ENCODE assay signal across 18 cellular contexts in the genomic region with DNA sequence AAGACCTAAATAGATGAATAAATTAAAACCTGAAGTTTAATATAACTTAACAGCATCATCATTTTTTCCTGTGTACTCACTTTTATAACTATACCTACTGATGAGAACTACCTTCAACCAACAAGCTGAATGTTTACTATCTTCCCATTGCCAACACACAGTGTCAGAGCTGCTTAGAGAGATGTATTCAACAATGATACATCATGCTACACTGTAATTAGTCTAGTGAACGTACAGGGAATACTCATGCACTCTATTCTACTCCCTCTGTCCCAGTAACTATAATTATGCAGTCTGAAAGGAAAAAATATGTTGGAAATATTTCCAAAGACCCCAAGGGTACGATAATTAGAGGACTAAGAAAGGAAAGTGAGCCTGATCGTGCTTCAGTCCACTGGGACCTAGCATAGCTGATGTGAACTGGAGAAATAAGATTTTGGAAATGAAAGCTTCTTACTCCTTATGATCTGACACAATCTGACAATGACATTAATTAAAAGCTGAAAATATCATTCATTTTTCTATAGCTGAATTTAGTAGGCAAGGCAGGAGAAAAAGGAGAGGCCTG.
"Had no signal": no experiment of that assay in that cellular context is flagged by ENCODE, and none has a peak within 500 bp of the region (broad histone marks: within the 10 kb centered on the region; RNA-seq: fewer than 3 reads in every experiment).

No MANE protein-coding gene starts in this region.

- H3K4me3 Mint-ChIP-seq: immature natural killer cell; naive B cell; neural crest cell; stimulated activated naive B cell treated with anti-CD40 and anti-IgM and Interleukin-4, amounts not matched to agents 10 μg/mL and 1 μg/mL and 100 μg/mL, for 72 hours; stimulated activated naive CD8-positive, alpha-beta T cell treated with anti-CD3 and anti-CD28 coated beads, Interleukin-15, amount 100 ng/mL, for 72 hours had no signal

- H3K27me3 ChIP-seq: dorsolateral prefrontal cortex, gastrocnemius medialis, sigmoid colon had no signal

- DNase-seq: cortex of kidney; dorsolateral prefrontal cortex; effector CD8-positive, alpha-beta T cell; gastrocnemius medialis; immature natural killer cell; mesendoderm; naive B cell; posterior cingulate gyrus; sigmoid colon; stimulated activated CD4-positive, alpha-beta T cell treated with anti-CD3 and anti-CD28 coated beads, Interleukin-2, amount 100 ng/mL, for 24 hours; stimulated activated CD4-positive, alpha-beta T cell treated with anti-CD3 and anti-CD28 coated beads, Interleukin-4, amount 100 ng/mL, for 4 hours; stimulated activated naive B cell treated with anti-CD40 and anti-IgM and Interleukin-4, amounts not matched to agents 10 μg/mL and 1 μg/mL and 100 μg/mL, for 72 hours; stimulated activated naive CD8-positive, alpha-beta T cell treated with anti-CD3 and anti-CD28 coated beads, Interleukin-15, amount 100 ng/mL, for 72 hours; substantia nigra; trophoblast cell had no signal

- H3K4me1 Mint-ChIP-seq: immature natural killer cell; naive B cell; stimulated activated naive B cell treated with anti-CD40 and anti-IgM and Interleukin-4, amounts not matched to agents 10 μg/mL and 1 μg/mL and 100 μg/mL, for 72 hours; stimulated activated naive CD8-positive, alpha-beta T cell treated with anti-CD3 and anti-CD28 coated beads, Interleukin-15, amount 100 ng/mL, for 72 hours had no signal

- H3K9me3 Mint-ChIP-seq: naive B cell; stimulated activated naive CD8-positive, alpha-beta T cell treated with anti-CD3 and anti-CD28 coated beads, Interleukin-15, amount 100 ng/mL, for 72 hours had no signal

- H3K27ac ChIP-seq: dorsolateral prefrontal cortex, sigmoid colon, skin epidermis had no signal

- H3K27me3 Mint-ChIP-seq: naive B cell; stimulated activated naive CD8-positive, alpha-beta T cell treated with anti-CD3 and anti-CD28 coated beads, Interleukin-15, amount 100 ng/mL, for 72 hours had no signal

- ATAC-seq: esophagus mucosa; gastrocnemius medialis; stimulated activated naive B cell treated with anti-CD40 and anti-IgM and Interleukin-4, amounts not matched to agents 10 μg/mL and 1 μg/mL and 100 μg/mL, for 72 hours; stimulated activated naive CD8-positive, alpha-beta T cell treated with anti-CD3 and anti-CD28 coated beads, Interleukin-15, amount 100 ng/mL, for 72 hours had no signal

- H3K4me3 ChIP-seq: dorsolateral prefrontal cortex, gastrocnemius medialis, sigmoid colon, skin epidermis had no signal

- H3K36me3 ChIP-seq: gastrocnemius medialis, sigmoid colon had no signal

- H3K9me3 ChIP-seq: gastrocnemius medialis, sigmoid colon had no signal

- H3K4me1 ChIP-seq: gastrocnemius medialis, sigmoid colon had no signal

- H3K27ac Mint-ChIP-seq: immature natural killer cell; stimulated activated naive B cell treated with anti-CD40 and anti-IgM and Interleukin-4, amounts not matched to agents 10 μg/mL and 1 μg/mL and 100 μg/mL, for 72 hours; stimulated activated naive CD8-positive, alpha-beta T cell treated with anti-CD3 and anti-CD28 coated beads, Interleukin-15, amount 100 ng/mL, for 72 hours had no signal

- H3K36me3 Mint-ChIP-seq: immature natural killer cell; naive B cell; stimulated activated naive B cell treated with anti-CD40 and anti-IgM and Interleukin-4, amounts not matched to agents 10 μg/mL and 1 μg/mL and 100 μg/mL, for 72 hours had no signal
